13 cellular contexts compared by ENCODE assay signal in genomic region chr3:171044828-171045793, GRCh38. TPM values are rescaled to one million over a fixed set of nuclear protein-coding genes. Genes with fewer than 3 reads are reported as not detected.
A peak's percentile ranks its signal among the peaks of the same experiment; 100 is the strongest.
DNase-seq lines count a peak whose midpoint lies in the region; FAIRE-seq and TF ChIP-seq lines count a peak whose summit lies in the region.
"Had no signal": no experiment of that assay in that cellular context is flagged by ENCODE, and none has a peak within 500 bp of the region (broad histone marks: within the 10 kb centered on the region; RNA-seq: fewer than 3 reads in every experiment).

No MANE protein-coding gene starts in this region.

- peak; percentile 80 for DNase-seq in AG20443 (ENCODE audit: low spot score)
- DNase-seq in M059J (ENCODE audit: low read depth), result peak; percentile 52
- peak; percentile 98 for DNase-seq in epithelial cell of proximal tubule (ENCODE audit: low read depth)
- peak; percentile 78 for DNase-seq in myocyte (ENCODE audit: low read depth)
- no peak for DNase-seq in frontal cortex (ENCODE audit: low spot score in 2 of 2)
- no peak for DNase-seq in D341Med (ENCODE audit: low spot score)
- no peak for DNase-seq in middle frontal gyrus (ENCODE audit: extremely low spot score, low spot score)
- no peak for DNase-seq in cardiac septum (ENCODE audit: low spot score)
- DNase-seq: CD8-positive, alpha-beta T cell; gastrocnemius medialis; NCI-H187 treated with DMSO at 0.1 percent for 48 hours; small intestine had no signal

- FAIRE-seq in frontal cortex (lab: Jason Lieb, UNC), result no peak
- FAIRE-seq: HTR-8/SVneo, small intestine had no signal

- intact Hi-C loops in cardiac septum (cut with DNase I), result loop anchor here (5.0 kb wide), 1 partner anchor 522 kb away; no protein-coding TSS in a partner anchor

- no peak for TF ChIP-seq CTCF in epithelial cell of proximal tubule (conservative IDR thresholded peaks at IDR 0.05; ENCODE audit: low read depth, low read length)

- H3K4me3 ChIP-seq in epithelial cell of proximal tubule (ENCODE audit: low read depth, low read length), result peak overlapping the region; percentile 6
- H3K4me3 ChIP-seq: gastrocnemius medialis had no signal

RNA-seq across cellular contexts. Expression of gene SLC2A2, which starts 18.6 kb away (rescaled TPM):
- 0.12 and 0.32 TPM in 2 replicates for total RNA-seq in M059J (2014; rRNA removed; shearing (Covaris generic))
- total RNA-seq in epithelial cell of proximal tubule, result not detected in 2 replicates
- total RNA-seq in myocyte, result not detected in 2 replicates
- polyA plus RNA-seq in myocyte (2012), result not detected
- total RNA-seq in frontal cortex, result not detected
- not detected for total RNA-seq in cardiac septum
- total RNA-seq: CD8-positive, alpha-beta T cell had no signal

Comparison
In these comparisons a context has a peak if more than half of its experiments do, and no peak if none do; other contexts are left out.
1. DNase-seq: peak in AG20443 (single experiment), M059J (single experiment), epithelial cell of proximal tubule (single experiment) and myocyte (single experiment); none in frontal cortex (0 of 2), D341Med (single experiment), middle frontal gyrus (single experiment) and cardiac septum (single experiment).